9 cellular contexts compared by ENCODE assay signal in the genomic region with DNA sequence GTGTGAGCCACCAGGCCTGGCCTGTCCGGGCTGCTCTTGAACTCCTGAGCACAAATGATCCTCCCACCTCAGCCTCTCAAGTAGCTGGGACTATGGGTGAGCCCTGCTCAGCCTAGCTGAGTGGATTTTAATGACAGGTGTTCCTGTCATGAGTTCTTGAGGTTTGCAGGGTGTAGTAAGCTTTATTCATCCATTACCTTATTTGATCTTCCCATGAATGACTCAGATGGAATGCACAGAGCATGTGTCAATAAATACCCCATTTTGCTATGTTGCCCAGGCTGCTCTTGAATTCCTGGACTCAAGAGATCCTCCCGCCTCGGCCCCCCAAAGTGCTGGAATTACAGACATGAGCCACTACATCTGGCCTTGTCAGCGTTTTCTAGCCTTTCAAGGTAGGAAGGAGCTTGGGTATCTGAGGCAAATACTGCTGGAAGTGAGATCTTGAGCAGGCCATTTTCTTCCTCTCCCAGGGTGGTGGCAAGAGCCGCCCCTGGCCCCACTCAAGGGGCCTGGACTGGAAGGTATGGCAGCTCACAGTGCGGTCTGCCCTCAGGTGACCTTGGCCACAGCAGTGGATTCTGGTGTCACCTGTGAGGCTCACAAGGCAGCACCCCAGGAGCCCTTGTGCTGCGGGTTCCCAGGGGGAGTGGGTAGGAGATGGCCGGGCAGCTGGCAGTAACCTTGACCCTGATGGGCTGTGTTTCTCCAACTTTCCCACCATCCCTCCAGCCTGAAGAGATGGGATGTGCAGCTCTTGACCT. TPM values are rescaled to one million over a fixed set of nuclear protein-coding genes. Genes with fewer than 3 reads are reported as not detected.
DNase-seq lines count a peak whose midpoint lies in the region; ATAC-seq and TF ChIP-seq lines count a peak whose summit lies in the region.
"Had no signal": no experiment of that assay in that cellular context is flagged by ENCODE, and none has a peak within 500 bp of the region (broad histone marks: within the 10 kb centered on the region; RNA-seq: fewer than 3 reads in every experiment).

No MANE protein-coding gene starts in this region.

- H4K8ac ChIP-seq in mesenchymal stem cell (ENCODE audit: low read length) = no peak overlapping the region

- peak; percentile 76 for ATAC-seq in CD8-positive, alpha-beta T cell
- ATAC-seq in left ventricle myocardium superior = no peak

- peaks cover 82% of the 10 kb centered on the region for H3K4me1 ChIP-seq in CD8-positive, alpha-beta T cell (ENCODE audit: insufficient read depth, low read length)
- H3K4me1 ChIP-seq in HEK293 (ENCODE audit: control insufficient read depth, insufficient read depth, low read length) = no peaks in the 10 kb centered on the region
- H3K4me1 ChIP-seq in mesenchymal stem cell (ENCODE audit: control insufficient read depth, insufficient read depth, low read depth, low read length) = peaks cover 14% of the 10 kb centered on the region

- CTCF ChIA-PET in CD8-positive, alpha-beta T cell (lab: Charles Lee) = interaction anchor here (0.9 to 2.2 kb wide), 5 partner anchors 10 to 56 kb away, joined by 3 to 7 read pairs (median 3); no protein-coding TSS in a partner anchor
- CTCF ChIA-PET in HEK293 (lab: Yijun Ruan, JAX) = interaction anchor here (0.6 to 1.6 kb wide), 4 partner anchors 10 to 538 kb away, joined by 3 to 4 read pairs (median 3); no protein-coding TSS in a partner anchor

- H3K9ac ChIP-seq in mesenchymal stem cell (ENCODE audit: low read length) = no peak overlapping the region

- H3K9me3 Mint-ChIP-seq in CD8-positive, alpha-beta T cell = no peaks in the 10 kb centered on the region
- no peaks in the 10 kb centered on the region for H3K9me3 Mint-ChIP-seq in activated T-helper 1 cell treated with anti-CD3 and anti-CD28 coated beads, Interleukin-12 subunit alpha, Interleukin-12 subunit beta, Interleukin-2, Interleukin-4 antibody, amounts not matched to agents 30 ng/mL and 10 ng/mL and 1 ng/mL, durations not matched to agents 14 hours and 24 hours and 36 hours

- peak overlapping the region; percentile 60 for H2BK5ac ChIP-seq in mesenchymal stem cell (ENCODE audit: low read depth, low read length, poor library complexity, severe bottlenecking)

- H3K4me3 Mint-ChIP-seq in CD8-positive, alpha-beta T cell = no peak overlapping the region
- no peak overlapping the region for H3K4me3 Mint-ChIP-seq in activated T-helper 1 cell treated with anti-CD3 and anti-CD28 coated beads, Interleukin-12 subunit alpha, Interleukin-12 subunit beta, Interleukin-2, Interleukin-4 antibody, amounts not matched to agents 30 ng/mL and 10 ng/mL and 1 ng/mL, durations not matched to agents 14 hours and 24 hours and 36 hours

- H3K36me3 ChIP-seq in CD8-positive, alpha-beta T cell (ENCODE audit: insufficient read depth, low read length) = peaks cover 22% of the 10 kb centered on the region
- no peaks in the 10 kb centered on the region for H3K36me3 ChIP-seq in HEK293 (ENCODE audit: control insufficient read depth in 2 of 2, insufficient read depth in 1 of 2, low read length in 2 of 2)
- H3K36me3 ChIP-seq in mesenchymal stem cell (ENCODE audit: control insufficient read depth in 1 of 2, insufficient read depth in 2 of 2, low read depth in 1 of 2, low read length in 2 of 2) = no peaks in the 10 kb centered on the region

- H3K18ac ChIP-seq in mesenchymal stem cell (ENCODE audit: low read depth in 1 of 2, low read length in 2 of 2) = no peak overlapping the region

- no peaks in the 10 kb centered on the region for H3K27me3 ChIP-seq in CD8-positive, alpha-beta T cell (ENCODE audit: insufficient read depth, low read length)
- H3K27me3 ChIP-seq in mesenchymal stem cell (ENCODE audit: control insufficient read depth in 1 of 2, insufficient read depth in 1 of 2, low read length in 2 of 2) = no peaks in the 10 kb centered on the region

- H4K91ac ChIP-seq in mesenchymal stem cell (ENCODE audit: low read length) = no peak overlapping the region

- H2BK12ac ChIP-seq in mesenchymal stem cell (ENCODE audit: low read length in 2 of 2) = no peak overlapping the region

- peak overlapping the region; percentile 85 for H2AK5ac ChIP-seq in mesenchymal stem cell (ENCODE audit: low read length, severe bottlenecking)

- POLR2A ChIA-PET in CD8-positive, alpha-beta T cell (lab: Charles Lee) = interaction anchor here (0.6 to 3.0 kb wide), 10 partner anchors 10 to 969 kb away, joined by 3 to 16 read pairs (median 4); a partner anchor contains a TSS
- POLR2A ChIA-PET in HEK293 (lab: Yijun Ruan, JAX) = no interaction called here

- no peak for TF ChIP-seq CTCF in CD8-positive, alpha-beta T cell (IDR thresholded peaks at IDR 0.05)
- TF ChIP-seq CTCF in HEK293 (tag by site-specific recombination; IDR thresholded peaks at IDR 0.05) = no peak

- H2AFZ ChIP-seq in mesenchymal stem cell (ENCODE audit: low read depth, low read length) = no peak overlapping the region

- H3K4me3 ChIP-seq in CD8-positive, alpha-beta T cell (ENCODE audit: low read depth, low read length) = no peak overlapping the region
- H3K4me3 ChIP-seq in HEK293 (ENCODE audit: low read depth, low read length) (no peak overlapping the region), mesenchymal stem cell (ENCODE audit: insufficient read depth in 1 of 2, low read depth in 1 of 2, low read length in 2 of 2) (no peak overlapping the region)

- no peak overlapping the region for H3K14ac ChIP-seq in mesenchymal stem cell (ENCODE audit: low read length in 2 of 2)

- H3K79me1 ChIP-seq in mesenchymal stem cell (replicated peaks; ENCODE audit: low read length, poor library complexity, severe bottlenecking) = peaks cover 3% of the 10 kb centered on the region

- H3K4me2 ChIP-seq in mesenchymal stem cell (ENCODE audit: low read length, poor library complexity, severe bottlenecking) = no peak overlapping the region

- H3K4me1 Mint-ChIP-seq in CD8-positive, alpha-beta T cell (ENCODE audit: low read depth) = peaks cover 71% of the 10 kb centered on the region
- peaks cover 34% of the 10 kb centered on the region for H3K4me1 Mint-ChIP-seq in activated T-helper 1 cell treated with anti-CD3 and anti-CD28 coated beads, Interleukin-12 subunit alpha, Interleukin-12 subunit beta, Interleukin-2, Interleukin-4 antibody, amounts not matched to agents 30 ng/mL and 10 ng/mL and 1 ng/mL, durations not matched to agents 14 hours and 24 hours and 36 hours (ENCODE audit: low read depth)

- H3K23ac ChIP-seq in mesenchymal stem cell (ENCODE audit: low read length in 2 of 2) = no peak overlapping the region

- H3K27ac Mint-ChIP-seq in CD8-positive, alpha-beta T cell = peak overlapping the region; percentile 87
- H3K27ac Mint-ChIP-seq in activated T-helper 1 cell treated with anti-CD3 and anti-CD28 coated beads, Interleukin-12 subunit alpha, Interleukin-12 subunit beta, Interleukin-2, Interleukin-4 antibody, amounts not matched to agents 30 ng/mL and 10 ng/mL and 1 ng/mL, durations not matched to agents 14 hours and 24 hours and 36 hours = peak overlapping the region; percentile 36

- H3K9me3 ChIP-seq in CD8-positive, alpha-beta T cell (ENCODE audit: low read length) = no peaks in the 10 kb centered on the region
- H3K9me3 ChIP-seq in HEK293 (ENCODE audit: control insufficient read depth, insufficient read depth, low read depth, low read length) (no peaks in the 10 kb centered on the region), mesenchymal stem cell (ENCODE audit: control insufficient read depth, low read length) (no peaks in the 10 kb centered on the region)

- intact Hi-C loops in CD8-positive, alpha-beta T cell (cut with DNase I, micrococcal nuclease) = loop anchor here in 1 of 2 experiments (2.0 kb wide), 1 partner anchor 15 kb away; no protein-coding TSS in a partner anchor
- intact Hi-C loops in activated T-helper 1 cell treated with anti-CD3 and anti-CD28 coated beads, Interleukin-12 subunit alpha, Interleukin-12 subunit beta, Interleukin-2, Interleukin-4 antibody, amounts not matched to agents 30 ng/mL and 10 ng/mL and 1 ng/mL, durations not matched to agents 14 hours and 24 hours and 36 hours (cut with micrococcal nuclease) = loop anchor here (5.0 kb wide), 1 partner anchor 44 kb away; no protein-coding TSS in a partner anchor
- intact Hi-C loops in left ventricle myocardium superior (cut with micrococcal nuclease) = no loop called here

- no peak overlapping the region for H3K4ac ChIP-seq in mesenchymal stem cell (ENCODE audit: low read depth in 1 of 2, low read length in 2 of 2)

- peak in 1 of 7 experiments; percentile 29 for DNase-seq in CD8-positive, alpha-beta T cell
- no peak for DNase-seq in activated T-helper 1 cell treated with anti-CD3 and anti-CD28 coated beads, Interleukin-12 subunit alpha, Interleukin-12 subunit beta, Interleukin-2, Interleukin-4 antibody, amounts not matched to agents 30 ng/mL and 10 ng/mL and 1 ng/mL, durations not matched to agents 14 hours and 24 hours and 36 hours (ENCODE audit: low spot score)
- DNase-seq in mesenchymal stem cell (no peak), left ventricle myocardium superior (no peak), NCI-H774 (lab: John Stamatoyannopoulos, UW) (no peak), mesenteric fat pad (ENCODE audit: low spot score) (no peak)
- DNase-seq in activated effector memory CD4-positive, alpha-beta T cell treated with anti-CD3 and anti-CD28 coated beads, Interleukin-2, amount 50 U/mL, for 16 hours = no peak
- DNase-seq: SIG-M5 had no signal

- no peak overlapping the region for H2BK120ac ChIP-seq in mesenchymal stem cell (ENCODE audit: low read depth, low read length)

- peaks cover 69% of the 10 kb centered on the region for H3K36me3 Mint-ChIP-seq in CD8-positive, alpha-beta T cell
- peaks cover 42% of the 10 kb centered on the region for H3K36me3 Mint-ChIP-seq in activated T-helper 1 cell treated with anti-CD3 and anti-CD28 coated beads, Interleukin-12 subunit alpha, Interleukin-12 subunit beta, Interleukin-2, Interleukin-4 antibody, amounts not matched to agents 30 ng/mL and 10 ng/mL and 1 ng/mL, durations not matched to agents 14 hours and 24 hours and 36 hours (ENCODE audit: low read depth)

- 92% methylated on average over 8 of the region's 8 CpGs for WGBS in mesenchymal stem cell

- no peak overlapping the region for H2BK15ac ChIP-seq in mesenchymal stem cell (ENCODE audit: low read depth, poor library complexity, severe bottlenecking)

- no peaks in the 10 kb centered on the region for H3K27me3 Mint-ChIP-seq in CD8-positive, alpha-beta T cell (ENCODE audit: low read depth)
- no peaks in the 10 kb centered on the region for H3K27me3 Mint-ChIP-seq in activated T-helper 1 cell treated with anti-CD3 and anti-CD28 coated beads, Interleukin-12 subunit alpha, Interleukin-12 subunit beta, Interleukin-2, Interleukin-4 antibody, amounts not matched to agents 30 ng/mL and 10 ng/mL and 1 ng/mL, durations not matched to agents 14 hours and 24 hours and 36 hours (ENCODE audit: insufficient read depth)

- no peak overlapping the region for H3K27ac ChIP-seq in CD8-positive, alpha-beta T cell (ENCODE audit: low read depth, low read length)
- H3K27ac ChIP-seq in HEK293 (ENCODE audit: extremely low read depth, low read depth, low read length) = no peak overlapping the region
- peak overlapping the region; percentile 79 for H3K27ac ChIP-seq in mesenchymal stem cell (ENCODE audit: low read length, poor library complexity, severe bottlenecking)

RNA-seq across cellular contexts. Expression of a gene that starts 20.0 kb away (rescaled TPM):
- total RNA-seq in CD8-positive, alpha-beta T cell = 100 to 1,000 TPM; 200 to 214 TPM
- total RNA-seq in activated T-helper 1 cell treated with anti-CD3 and anti-CD28 coated beads, Interleukin-12 subunit alpha, Interleukin-12 subunit beta, Interleukin-2, Interleukin-4 antibody, amounts not matched to agents 30 ng/mL and 10 ng/mL and 1 ng/mL, durations not matched to agents 14 hours and 24 hours and 36 hours = 287 and 291 TPM in 2 replicates
- polyA plus RNA-seq in mesenchymal stem cell (2013, experiment 1 of 2) = 3.0 TPM
- polyA plus RNA-seq in mesenchymal stem cell (2013, experiment 2 of 2) = 2.7 TPM
- total RNA-seq in left ventricle myocardium superior (3.4 TPM), mesenteric fat pad (14.5 TPM)

Comparison
In these comparisons a context has a peak if more than half of its experiments do, and no peak if none do; other contexts are left out.
1. RNA of a gene that starts 20.0 kb away (total RNA-seq): 287 to 291 TPM in activated T-helper 1 cell treated with anti-CD3 and anti-CD28 coated beads, Interleukin-12 subunit alpha, Interleukin-12 subunit beta, Interleukin-2, Interleukin-4 antibody, amounts not matched to agents 30 ng/mL and 10 ng/mL and 1 ng/mL, durations not matched to agents 14 hours and 24 hours and 36 hours and 200 to 214 TPM in CD8-positive, alpha-beta T cell; 14.5 TPM in mesenteric fat pad (single experiment) and 3.4 TPM in left ventricle myocardium superior (single experiment); every median in the first group is over 10 times any median in the second.